Comparison of ENCODE assay signal across 1 cellular context in genomic region chr4:3047464-3048286, GRCh38.
TF ChIP-seq lines count a peak whose summit lies in the region.

No MANE protein-coding gene starts in this region.

TF ChIP-seq in K562, 482 proteins besides CTCF, POLR2A, EP300 and RAD21 (continued from another document and continues in another):
- TF ChIP-seq ATF7 (IDR thresholded peaks at IDR 0.05) (0 out of 2 replicates have a peak, but pooled peaks have one; percentile 36), CTCFL (IDR thresholded peaks at IDR 0.05; ENCODE audit: borderline replicate concordance, insufficient read depth, low read depth, low read length, poor library complexity, severe bottlenecking) (peak; percentile 36), FOSL1 (tag; conservative IDR thresholded peaks at IDR 0.05) (peak; percentile 70), RAD51 (IDR thresholded peaks at IDR 0.05; ENCODE audit: borderline replicate concordance, low read depth) (peak; percentile 87), CREB1 (IDR thresholded peaks at IDR 0.05) (no peak), CREB1 (CRISPR knock-in tag; IDR thresholded peaks at IDR 0.05) (peak; percentile 12; the same call in 1 of the 2 replicates), SMC3 (conservative IDR thresholded peaks at IDR 0.05; ENCODE audit: insufficient read depth, low read depth, low read length) (peak; percentile 69; the same call in 1 of the 2 replicates), SMAD2 (IDR thresholded peaks at IDR 0.05; ENCODE audit: low read depth, low read length) (no peak), USF2 (CRISPR knock-in tag; IDR thresholded peaks at IDR 0.05) (peak; percentile 82), ELK3 (CRISPR knock-in tag; IDR thresholded peaks at IDR 0.05) (no peak), PHF8 (IDR thresholded peaks at IDR 0.05; ENCODE audit: borderline replicate concordance, low read length) (no peak), ZEB2 (IDR thresholded peaks at IDR 0.05) (0 out of 2 replicates have a peak, but pooled peaks have one; percentile 20), RCOR1 (IDR thresholded peaks at IDR 0.05; ENCODE audit: borderline replicate concordance in 1 of 2, low read depth in 2 of 2, low read length in 2 of 2) (peak in 1 of 2 experiments; percentile 40; a peak in 1 of 4 replicates), DEAF1 (CRISPR knock-in tag; IDR thresholded peaks at IDR 0.05) (peak; percentile 49), STAG1 (CRISPR knock-in tag; IDR thresholded peaks at IDR 0.05; ENCODE audit: borderline replicate concordance) (0 out of 2 replicates have a peak, but pooled peaks have one; percentile 39), JUND (IDR thresholded peaks at IDR 0.05; ENCODE audit: borderline replicate concordance, low read depth, low read length) (peak; percentile 70; the same call in 1 of the 2 replicates), JUND (tag; IDR thresholded peaks at IDR 0.05; ENCODE audit: borderline replicate concordance, low read depth, low read length) (peak; percentile 71; the same call in 2 of the 3 replicates), TFAP4 (CRISPR knock-in tag; IDR thresholded peaks at IDR 0.05; ENCODE audit: borderline replicate concordance) (peak; percentile 52; the same call in 1 of the 2 replicates), CBFA2T2 (conservative IDR thresholded peaks at IDR 0.05) (peak; percentile 57; the same call in 1 of the 2 replicates), TOE1 (IDR thresholded peaks at IDR 0.05; ENCODE audit: borderline replicate concordance) (peak; percentile 71; the same call in 1 of the 2 replicates), TOE1 (CRISPR knock-in tag; IDR thresholded peaks at IDR 0.05; ENCODE audit: borderline replicate concordance, low read depth) (no peak), YY1 (IDR thresholded peaks at IDR 0.05; ENCODE audit: borderline replicate concordance in 1 of 3, control insufficient read depth in 1 of 3, extremely low read depth in 1 of 3, insufficient read depth in 3 of 3, insufficient read length in 1 of 3, insufficient replicate concordance in 2 of 3, low read depth in 1 of 3, low read length in 2 of 3) (peak in 1 of 3 experiments; percentile 36), GTF2B (IDR thresholded peaks at IDR 0.05; ENCODE audit: extremely low read depth, insufficient read length) (no peak), ATF3 (IDR thresholded peaks at IDR 0.05) (peak; percentile 76), ATF3 (CRISPR knock-in tag; conservative IDR thresholded peaks at IDR 0.05) (no peak), CC2D1A (IDR thresholded peaks at IDR 0.05) (peak; percentile 31; the same call in 1 of the 2 replicates), JUN (IDR thresholded peaks at IDR 0.05; ENCODE audit: borderline replicate concordance, low read depth, low read length) (peak; percentile 10; the same call in 1 of the 2 replicates), JUN (CRISPR knock-in tag; IDR thresholded peaks at IDR 0.05; ENCODE audit: borderline replicate concordance) (no peak), TAL1 (IDR thresholded peaks at IDR 0.05) (no peak), EZH2 (IDR thresholded peaks at IDR 0.05; ENCODE audit: borderline replicate concordance, low read depth, low read length) (no peak), ATF1 (CRISPR knock-in tag; IDR thresholded peaks at IDR 0.05) (no peak), ATF1 (tag; IDR thresholded peaks at IDR 0.05) (0 out of 2 replicates have a peak, but pooled peaks have one; percentile 22), ARID2 (IDR thresholded peaks at IDR 0.05) (peak; percentile 36; the same call in 1 of the 2 replicates), CTBP1 (IDR thresholded peaks at IDR 0.05; ENCODE audit: borderline replicate concordance) (peak; percentile 48; the same call in 1 of the 2 replicates)
- TF ChIP-seq, protein P1, sequence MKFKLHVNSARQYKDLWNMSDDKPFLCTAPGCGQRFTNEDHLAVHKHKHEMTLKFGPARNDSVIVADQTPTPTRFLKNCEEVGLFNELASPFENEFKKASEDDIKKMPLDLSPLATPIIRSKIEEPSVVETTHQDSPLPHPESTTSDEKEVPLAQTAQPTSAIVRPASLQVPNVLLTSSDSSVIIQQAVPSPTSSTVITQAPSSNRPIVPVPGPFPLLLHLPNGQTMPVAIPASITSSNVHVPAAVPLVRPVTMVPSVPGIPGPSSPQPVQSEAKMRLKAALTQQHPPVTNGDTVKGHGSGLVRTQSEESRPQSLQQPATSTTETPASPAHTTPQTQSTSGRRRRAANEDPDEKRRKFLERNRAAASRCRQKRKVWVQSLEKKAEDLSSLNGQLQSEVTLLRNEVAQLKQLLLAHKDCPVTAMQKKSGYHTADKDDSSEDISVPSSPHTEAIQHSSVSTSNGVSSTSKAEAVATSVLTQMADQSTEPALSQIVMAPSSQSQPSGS (CRISPR knock-in tag; IDR thresholded peaks at IDR 0.05) = no peak
- TF ChIP-seq, protein P2, sequence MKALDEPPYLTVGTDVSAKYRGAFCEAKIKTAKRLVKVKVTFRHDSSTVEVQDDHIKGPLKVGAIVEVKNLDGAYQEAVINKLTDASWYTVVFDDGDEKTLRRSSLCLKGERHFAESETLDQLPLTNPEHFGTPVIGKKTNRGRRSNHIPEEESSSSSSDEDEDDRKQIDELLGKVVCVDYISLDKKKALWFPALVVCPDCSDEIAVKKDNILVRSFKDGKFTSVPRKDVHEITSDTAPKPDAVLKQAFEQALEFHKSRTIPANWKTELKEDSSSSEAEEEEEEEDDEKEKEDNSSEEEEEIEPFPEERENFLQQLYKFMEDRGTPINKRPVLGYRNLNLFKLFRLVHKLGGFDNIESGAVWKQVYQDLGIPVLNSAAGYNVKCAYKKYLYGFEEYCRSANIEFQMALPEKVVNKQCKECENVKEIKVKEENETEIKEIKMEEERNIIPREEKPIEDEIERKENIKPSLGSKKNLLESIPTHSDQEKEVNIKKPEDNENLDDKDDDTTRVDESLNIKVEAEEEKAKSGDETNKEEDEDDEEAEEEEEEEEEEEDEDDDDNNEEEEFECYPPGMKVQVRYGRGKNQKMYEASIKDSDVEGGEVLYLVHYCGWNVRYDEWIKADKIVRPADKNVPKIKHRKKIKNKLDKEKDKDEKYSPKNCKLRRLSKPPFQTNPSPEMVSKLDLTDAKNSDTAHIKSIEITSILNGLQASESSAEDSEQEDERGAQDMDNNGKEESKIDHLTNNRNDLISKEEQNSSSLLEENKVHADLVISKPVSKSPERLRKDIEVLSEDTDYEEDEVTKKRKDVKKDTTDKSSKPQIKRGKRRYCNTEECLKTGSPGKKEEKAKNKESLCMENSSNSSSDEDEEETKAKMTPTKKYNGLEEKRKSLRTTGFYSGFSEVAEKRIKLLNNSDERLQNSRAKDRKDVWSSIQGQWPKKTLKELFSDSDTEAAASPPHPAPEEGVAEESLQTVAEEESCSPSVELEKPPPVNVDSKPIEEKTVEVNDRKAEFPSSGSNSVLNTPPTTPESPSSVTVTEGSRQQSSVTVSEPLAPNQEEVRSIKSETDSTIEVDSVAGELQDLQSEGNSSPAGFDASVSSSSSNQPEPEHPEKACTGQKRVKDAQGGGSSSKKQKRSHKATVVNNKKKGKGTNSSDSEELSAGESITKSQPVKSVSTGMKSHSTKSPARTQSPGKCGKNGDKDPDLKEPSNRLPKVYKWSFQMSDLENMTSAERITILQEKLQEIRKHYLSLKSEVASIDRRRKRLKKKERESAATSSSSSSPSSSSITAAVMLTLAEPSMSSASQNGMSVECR (CRISPR knock-in tag; IDR thresholded peaks at IDR 0.05) = no peak
- TF ChIP-seq, protein P3, sequence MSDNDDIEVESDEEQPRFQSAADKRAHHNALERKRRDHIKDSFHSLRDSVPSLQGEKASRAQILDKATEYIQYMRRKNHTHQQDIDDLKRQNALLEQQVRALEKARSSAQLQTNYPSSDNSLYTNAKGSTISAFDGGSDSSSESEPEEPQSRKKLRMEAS (CRISPR knock-in tag; IDR thresholded peaks at IDR 0.05) = 0 out of 2 replicates have a peak, but pooled peaks have one; percentile 16
- TF ChIP-seq, protein P4, sequence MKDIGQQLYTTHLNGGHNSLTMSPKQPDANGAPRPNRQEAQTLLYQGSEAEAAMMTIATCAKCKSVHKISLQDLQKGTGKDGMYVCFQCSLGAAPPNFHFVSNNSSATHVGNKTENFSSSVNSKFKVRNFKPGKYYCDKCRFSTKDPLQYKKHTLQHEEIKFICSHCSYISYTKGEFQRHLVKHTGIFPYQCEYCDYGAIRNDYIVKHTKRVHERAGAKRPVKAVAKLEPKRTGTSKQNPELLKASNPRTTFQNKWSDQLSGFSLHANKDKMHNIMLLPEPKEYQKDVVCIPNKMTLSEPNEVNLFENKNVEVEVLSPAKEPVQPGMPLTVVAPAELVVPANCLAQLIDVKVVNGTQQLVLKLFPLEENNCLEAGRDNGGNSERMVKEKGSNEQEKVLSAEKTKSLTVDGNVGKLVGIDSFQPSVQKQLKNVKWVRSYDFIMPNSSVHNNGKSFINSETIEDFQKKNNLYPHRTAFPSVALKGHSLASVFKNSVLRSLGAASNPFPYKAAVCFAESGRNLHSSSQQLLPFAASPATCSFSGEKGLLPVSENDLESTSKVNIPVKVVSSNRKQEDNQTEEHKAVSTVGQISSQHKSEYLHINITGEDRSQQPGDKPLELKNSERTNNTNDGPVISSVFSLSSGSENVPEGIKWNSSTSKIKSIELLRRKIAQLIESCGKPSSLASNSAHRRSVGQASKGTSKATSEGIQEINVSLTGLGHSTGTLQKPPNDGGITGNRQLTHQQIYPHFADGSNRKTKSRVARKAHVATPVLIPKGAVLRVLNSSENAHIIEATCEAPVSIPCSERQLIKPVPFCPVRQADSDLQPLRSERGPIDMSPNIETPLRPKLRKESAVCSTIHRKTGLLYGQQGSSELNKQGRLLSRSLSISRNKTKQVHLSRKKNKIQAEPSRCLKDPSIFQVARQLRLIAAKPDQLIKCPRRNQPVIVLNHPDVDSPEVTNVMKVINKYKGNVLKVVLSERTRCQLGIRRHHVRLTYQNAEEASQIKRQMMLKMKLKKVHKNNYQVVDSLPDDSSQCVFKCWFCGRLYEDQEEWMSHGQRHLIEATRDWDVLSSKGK (CRISPR knock-in tag; IDR thresholded peaks at IDR 0.05) = no peak
